ENCODE assay signal across 1 cellular context in genomic region chr16:87778830-87779579, GRCh38.
TF ChIP-seq lines count a peak whose summit lies in the region.

No MANE protein-coding gene starts in this region.

TF ChIP-seq in GM23338, 12 proteins besides CTCF, POLR2A, EP300 and RAD21:
- peak; percentile 26 for TF ChIP-seq REST (IDR thresholded peaks at IDR 0.05; ENCODE audit: unreplicated experiment)
- TF ChIP-seq ZNF114 (CRISPR knock-in tag; IDR thresholded peaks at IDR 0.05), result 0 out of 2 replicates have a peak, but pooled peaks have one; percentile 64
- no peak for TF ChIP-seq ETS1 (IDR thresholded peaks at IDR 0.05)
- no peak for TF ChIP-seq EZH2 (IDR thresholded peaks at IDR 0.05; ENCODE audit: low read depth, unreplicated experiment)
- no peak for TF ChIP-seq NANOG (IDR thresholded peaks at IDR 0.05; ENCODE audit: borderline replicate concordance)
- TF ChIP-seq POLR2AphosphoS5 (IDR thresholded peaks at IDR 0.05; ENCODE audit: low read depth), result peak; percentile 50
- TF ChIP-seq STAT1 (IDR thresholded peaks at IDR 0.05; ENCODE audit: unreplicated experiment), result no peak
- peak; percentile 67 for TF ChIP-seq CREB1 (CRISPR knock-in tag; IDR thresholded peaks at IDR 0.05; ENCODE audit: low read depth)
- TF ChIP-seq ZNF462 (CRISPR knock-in tag; IDR thresholded peaks at IDR 0.05), result no peak
TF ChIP-seq in GM23338: peak in this region for 4.
